2 cellular contexts compared by ENCODE assay signal in the genomic region with DNA sequence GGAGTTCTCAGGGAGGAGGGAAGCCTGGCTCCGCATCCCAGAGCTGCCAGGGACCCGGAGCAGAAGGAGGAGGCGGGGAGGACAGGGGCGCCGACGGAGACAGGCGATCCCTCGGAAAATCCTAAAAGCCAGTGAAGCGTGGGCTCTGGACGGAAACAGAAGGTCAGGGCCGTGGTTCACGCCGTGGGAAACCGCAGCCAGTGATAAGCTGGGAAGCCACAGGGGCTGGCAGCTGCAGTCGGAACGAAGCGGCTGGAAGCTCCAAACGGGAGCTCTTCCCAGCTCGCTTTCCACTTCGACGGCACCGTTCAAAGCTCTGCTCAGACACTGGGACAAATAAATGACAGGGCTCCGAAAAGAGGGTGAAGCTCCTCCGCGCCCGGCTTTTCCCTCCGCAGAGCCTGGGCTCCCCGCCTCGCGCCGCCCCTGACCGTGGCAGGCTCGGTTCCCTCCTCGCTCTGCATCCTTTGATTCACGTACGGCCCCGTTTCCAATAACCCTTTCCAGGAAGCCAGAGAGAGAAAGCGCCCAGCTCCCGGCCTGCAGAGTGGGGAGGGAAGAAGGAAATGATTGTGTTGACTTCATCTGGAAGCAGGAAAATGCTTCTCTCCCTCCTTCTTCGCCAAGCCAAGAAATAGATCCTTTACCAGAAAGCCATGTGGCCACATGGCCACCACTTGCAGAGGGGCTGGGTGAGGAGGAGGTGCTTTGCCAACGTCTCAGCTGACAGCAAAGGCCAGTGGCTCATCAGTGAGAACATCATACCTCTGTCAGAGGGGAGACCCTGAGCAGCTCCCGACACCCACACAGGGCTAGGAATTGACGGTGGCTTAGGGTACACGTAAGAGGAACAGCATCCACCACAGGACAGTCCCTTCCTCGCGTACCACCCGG.
A peak's percentile ranks its signal among the peaks of the same experiment; 100 is the strongest.
TF ChIP-seq lines count a peak whose summit lies in the region.

No MANE protein-coding gene starts in this region.

TF ChIP-seq in IMR-90, 13 proteins besides CTCF, POLR2A, EP300 and RAD21:
- TF ChIP-seq FOS (IDR thresholded peaks at IDR 0.05; ENCODE audit: low read depth, low read length) (no peak), MXI1 (IDR thresholded peaks at IDR 0.05; ENCODE audit: borderline replicate concordance, low read depth, low read length) (no peak), BHLHE40 (IDR thresholded peaks at IDR 0.05; ENCODE audit: low read depth, low read length) (no peak), RFX5 (IDR thresholded peaks at IDR 0.05; ENCODE audit: low read depth, low read length) (no peak), RCOR1 (IDR thresholded peaks at IDR 0.05; ENCODE audit: insufficient replicate concordance, low read length) (no peak), MAFK (IDR thresholded peaks at IDR 0.05; ENCODE audit: low read depth, low read length) (no peak), MAZ (IDR thresholded peaks at IDR 0.05; ENCODE audit: borderline replicate concordance, low read depth, low read length) (no peak)
- TF ChIP-seq, protein P1, sequence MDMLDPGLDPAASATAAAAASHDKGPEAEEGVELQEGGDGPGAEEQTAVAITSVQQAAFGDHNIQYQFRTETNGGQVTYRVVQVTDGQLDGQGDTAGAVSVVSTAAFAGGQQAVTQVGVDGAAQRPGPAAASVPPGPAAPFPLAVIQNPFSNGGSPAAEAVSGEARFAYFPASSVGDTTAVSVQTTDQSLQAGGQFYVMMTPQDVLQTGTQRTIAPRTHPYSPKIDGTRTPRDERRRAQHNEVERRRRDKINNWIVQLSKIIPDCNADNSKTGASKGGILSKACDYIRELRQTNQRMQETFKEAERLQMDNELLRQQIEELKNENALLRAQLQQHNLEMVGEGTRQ (IDR thresholded peaks at IDR 0.05; ENCODE audit: low read depth, low read length): no peak

TF ChIP-seq in GM12878, 131 proteins besides CTCF, POLR2A, EP300 and RAD21:
- TF ChIP-seq NR2C2 (IDR thresholded peaks at IDR 0.05; ENCODE audit: borderline replicate concordance, control insufficient read depth, insufficient read length, low read depth): no peak
- no peak for TF ChIP-seq FOXM1 (IDR thresholded peaks at IDR 0.05; ENCODE audit: low read depth, low read length)
- no peak for TF ChIP-seq HDAC6 (IDR thresholded peaks at IDR 0.05; ENCODE audit: unreplicated experiment)
- no peak for TF ChIP-seq MEF2A (IDR thresholded peaks at IDR 0.05; ENCODE audit: insufficient read depth, low read depth, low read length)
- peak; percentile 71 for TF ChIP-seq IKZF1 (conservative IDR thresholded peaks at IDR 0.05)
- TF ChIP-seq CHD2 (IDR thresholded peaks at IDR 0.05; ENCODE audit: borderline replicate concordance, low read depth, low read length): no peak
- no peak for TF ChIP-seq STAT1 (conservative IDR thresholded peaks at IDR 0.05)
- TF ChIP-seq, protein P2, sequence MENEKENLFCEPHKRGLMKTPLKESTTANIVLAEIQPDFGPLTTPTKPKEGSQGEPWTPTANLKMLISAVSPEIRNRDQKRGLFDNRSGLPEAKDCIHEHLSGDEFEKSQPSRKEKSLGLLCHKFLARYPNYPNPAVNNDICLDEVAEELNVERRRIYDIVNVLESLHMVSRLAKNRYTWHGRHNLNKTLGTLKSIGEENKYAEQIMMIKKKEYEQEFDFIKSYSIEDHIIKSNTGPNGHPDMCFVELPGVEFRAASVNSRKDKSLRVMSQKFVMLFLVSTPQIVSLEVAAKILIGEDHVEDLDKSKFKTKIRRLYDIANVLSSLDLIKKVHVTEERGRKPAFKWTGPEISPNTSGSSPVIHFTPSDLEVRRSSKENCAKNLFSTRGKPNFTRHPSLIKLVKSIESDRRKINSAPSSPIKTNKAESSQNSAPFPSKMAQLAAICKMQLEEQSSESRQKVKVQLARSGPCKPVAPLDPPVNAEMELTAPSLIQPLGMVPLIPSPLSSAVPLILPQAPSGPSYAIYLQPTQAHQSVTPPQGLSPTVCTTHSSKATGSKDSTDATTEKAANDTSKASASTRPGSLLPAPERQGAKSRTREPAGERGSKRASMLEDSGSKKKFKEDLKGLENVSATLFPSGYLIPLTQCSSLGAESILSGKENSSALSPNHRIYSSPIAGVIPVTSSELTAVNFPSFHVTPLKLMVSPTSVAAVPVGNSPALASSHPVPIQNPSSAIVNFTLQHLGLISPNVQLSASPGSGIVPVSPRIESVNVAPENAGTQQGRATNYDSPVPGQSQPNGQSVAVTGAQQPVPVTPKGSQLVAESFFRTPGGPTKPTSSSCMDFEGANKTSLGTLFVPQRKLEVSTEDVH (IDR thresholded peaks at IDR 0.05; ENCODE audit: low read depth, partially characterized antibody): no peak
- TF ChIP-seq IKZF2 (IDR thresholded peaks at IDR 0.05): peak; percentile 44; a peak in 3 of 4 replicates
- TF ChIP-seq, protein P3, sequence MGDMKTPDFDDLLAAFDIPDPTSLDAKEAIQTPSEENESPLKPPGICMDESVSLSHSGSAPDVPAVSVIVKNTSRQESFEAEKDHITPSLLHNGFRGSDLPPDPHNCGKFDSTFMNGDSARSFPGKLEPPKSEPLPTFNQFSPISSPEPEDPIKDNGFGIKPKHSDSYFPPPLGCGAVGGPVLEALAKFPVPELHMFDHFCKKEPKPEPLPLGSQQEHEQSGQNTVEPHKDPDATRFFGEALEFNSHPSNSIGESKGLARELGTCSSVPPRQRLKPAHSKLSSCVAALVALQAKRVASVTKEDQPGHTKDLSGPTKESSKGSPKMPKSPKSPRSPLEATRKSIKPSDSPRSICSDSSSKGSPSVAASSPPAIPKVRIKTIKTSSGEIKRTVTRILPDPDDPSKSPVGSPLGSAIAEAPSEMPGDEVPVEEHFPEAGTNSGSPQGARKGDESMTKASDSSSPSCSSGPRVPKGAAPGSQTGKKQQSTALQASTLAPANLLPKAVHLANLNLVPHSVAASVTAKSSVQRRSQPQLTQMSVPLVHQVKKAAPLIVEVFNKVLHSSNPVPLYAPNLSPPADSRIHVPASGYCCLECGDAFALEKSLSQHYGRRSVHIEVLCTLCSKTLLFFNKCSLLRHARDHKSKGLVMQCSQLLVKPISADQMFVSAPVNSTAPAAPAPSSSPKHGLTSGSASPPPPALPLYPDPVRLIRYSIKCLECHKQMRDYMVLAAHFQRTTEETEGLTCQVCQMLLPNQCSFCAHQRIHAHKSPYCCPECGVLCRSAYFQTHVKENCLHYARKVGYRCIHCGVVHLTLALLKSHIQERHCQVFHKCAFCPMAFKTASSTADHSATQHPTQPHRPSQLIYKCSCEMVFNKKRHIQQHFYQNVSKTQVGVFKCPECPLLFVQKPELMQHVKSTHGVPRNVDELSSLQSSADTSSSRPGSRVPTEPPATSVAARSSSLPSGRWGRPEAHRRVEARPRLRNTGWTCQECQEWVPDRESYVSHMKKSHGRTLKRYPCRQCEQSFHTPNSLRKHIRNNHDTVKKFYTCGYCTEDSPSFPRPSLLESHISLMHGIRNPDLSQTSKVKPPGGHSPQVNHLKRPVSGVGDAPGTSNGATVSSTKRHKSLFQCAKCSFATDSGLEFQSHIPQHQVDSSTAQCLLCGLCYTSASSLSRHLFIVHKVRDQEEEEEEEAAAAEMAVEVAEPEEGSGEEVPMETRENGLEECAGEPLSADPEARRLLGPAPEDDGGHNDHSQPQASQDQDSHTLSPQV (IDR thresholded peaks at IDR 0.05): no peak
- TF ChIP-seq RUNX3 (IDR thresholded peaks at IDR 0.05; ENCODE audit: low read length): peak; percentile 46; the same call in 1 of the 2 replicates
- TF ChIP-seq, protein P4, sequence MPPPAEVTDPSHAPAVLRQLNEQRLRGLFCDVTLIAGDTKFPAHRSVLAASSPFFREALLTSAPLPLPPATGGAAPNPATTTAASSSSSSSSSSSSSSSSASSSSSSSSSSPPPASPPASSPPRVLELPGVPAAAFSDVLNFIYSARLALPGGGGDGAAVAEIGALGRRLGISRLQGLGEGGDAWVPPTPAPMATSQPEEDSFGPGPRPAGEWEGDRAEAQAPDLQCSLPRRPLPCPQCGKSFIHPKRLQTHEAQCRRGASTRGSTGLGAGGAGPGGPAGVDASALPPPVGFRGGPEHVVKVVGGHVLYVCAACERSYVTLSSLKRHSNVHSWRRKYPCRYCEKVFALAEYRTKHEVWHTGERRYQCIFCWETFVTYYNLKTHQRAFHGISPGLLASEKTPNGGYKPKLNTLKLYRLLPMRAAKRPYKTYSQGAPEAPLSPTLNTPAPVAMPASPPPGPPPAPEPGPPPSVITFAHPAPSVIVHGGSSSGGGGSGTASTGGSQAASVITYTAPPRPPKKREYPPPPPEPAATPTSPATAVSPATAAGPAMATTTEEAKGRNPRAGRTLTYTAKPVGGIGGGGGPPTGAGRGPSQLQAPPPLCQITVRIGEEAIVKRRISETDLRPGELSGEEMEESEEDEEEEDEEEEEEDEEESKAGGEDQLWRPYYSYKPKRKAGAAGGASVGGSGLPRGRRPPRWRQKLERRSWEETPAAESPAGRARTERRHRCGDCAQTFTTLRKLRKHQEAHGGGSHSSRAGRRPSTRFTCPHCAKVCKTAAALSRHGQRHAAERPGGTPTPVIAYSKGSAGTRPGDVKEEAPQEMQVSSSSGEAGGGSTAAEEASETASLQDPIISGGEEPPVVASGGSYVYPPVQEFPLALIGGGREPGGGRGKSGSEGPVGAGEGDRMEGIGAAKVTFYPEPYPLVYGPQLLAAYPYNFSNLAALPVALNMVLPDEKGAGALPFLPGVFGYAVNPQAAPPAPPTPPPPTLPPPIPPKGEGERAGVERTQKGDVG (CRISPR knock-in tag; IDR thresholded peaks at IDR 0.05): no peak
- peak; percentile 54 for TF ChIP-seq EED (IDR thresholded peaks at IDR 0.05; ENCODE audit: low read depth)
- TF ChIP-seq IRF4 (IDR thresholded peaks at IDR 0.05; ENCODE audit: low read depth, low read length): no peak
- no peak for TF ChIP-seq RELA (IDR thresholded peaks at IDR 0.05; ENCODE audit: borderline replicate concordance, partially characterized antibody)
